ENCODE assay signal across 1 cellular context in the genomic region with DNA sequence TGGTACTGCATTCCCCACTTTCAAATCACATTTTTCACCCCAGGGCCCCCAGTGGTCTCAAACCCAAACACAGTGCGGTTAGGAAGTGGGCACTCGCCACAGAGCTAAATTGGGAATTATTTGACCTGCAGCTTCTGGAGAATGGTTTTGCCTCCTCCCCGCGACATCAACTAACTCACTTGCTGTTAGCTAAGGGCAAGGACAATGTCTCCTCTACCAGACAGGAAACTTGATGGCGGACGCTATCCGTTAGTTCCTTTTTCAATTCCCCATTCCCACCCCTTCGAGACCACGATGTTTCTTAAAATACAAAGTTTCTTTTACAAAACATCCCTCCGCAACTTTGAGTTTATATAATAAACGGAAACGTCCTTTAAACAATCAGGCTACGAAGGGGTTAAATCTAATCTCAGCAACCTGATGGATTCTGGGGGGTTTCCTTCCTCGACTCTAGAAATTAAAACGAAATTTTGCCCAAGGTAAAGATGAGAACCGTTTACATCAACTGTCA.
TF ChIP-seq lines count a peak whose summit lies in the region.

No MANE protein-coding gene starts in this region.

TF ChIP-seq in liver, 16 proteins besides CTCF, POLR2A, EP300 and RAD21 (continued from another document):
- TF ChIP-seq, protein P1, sequence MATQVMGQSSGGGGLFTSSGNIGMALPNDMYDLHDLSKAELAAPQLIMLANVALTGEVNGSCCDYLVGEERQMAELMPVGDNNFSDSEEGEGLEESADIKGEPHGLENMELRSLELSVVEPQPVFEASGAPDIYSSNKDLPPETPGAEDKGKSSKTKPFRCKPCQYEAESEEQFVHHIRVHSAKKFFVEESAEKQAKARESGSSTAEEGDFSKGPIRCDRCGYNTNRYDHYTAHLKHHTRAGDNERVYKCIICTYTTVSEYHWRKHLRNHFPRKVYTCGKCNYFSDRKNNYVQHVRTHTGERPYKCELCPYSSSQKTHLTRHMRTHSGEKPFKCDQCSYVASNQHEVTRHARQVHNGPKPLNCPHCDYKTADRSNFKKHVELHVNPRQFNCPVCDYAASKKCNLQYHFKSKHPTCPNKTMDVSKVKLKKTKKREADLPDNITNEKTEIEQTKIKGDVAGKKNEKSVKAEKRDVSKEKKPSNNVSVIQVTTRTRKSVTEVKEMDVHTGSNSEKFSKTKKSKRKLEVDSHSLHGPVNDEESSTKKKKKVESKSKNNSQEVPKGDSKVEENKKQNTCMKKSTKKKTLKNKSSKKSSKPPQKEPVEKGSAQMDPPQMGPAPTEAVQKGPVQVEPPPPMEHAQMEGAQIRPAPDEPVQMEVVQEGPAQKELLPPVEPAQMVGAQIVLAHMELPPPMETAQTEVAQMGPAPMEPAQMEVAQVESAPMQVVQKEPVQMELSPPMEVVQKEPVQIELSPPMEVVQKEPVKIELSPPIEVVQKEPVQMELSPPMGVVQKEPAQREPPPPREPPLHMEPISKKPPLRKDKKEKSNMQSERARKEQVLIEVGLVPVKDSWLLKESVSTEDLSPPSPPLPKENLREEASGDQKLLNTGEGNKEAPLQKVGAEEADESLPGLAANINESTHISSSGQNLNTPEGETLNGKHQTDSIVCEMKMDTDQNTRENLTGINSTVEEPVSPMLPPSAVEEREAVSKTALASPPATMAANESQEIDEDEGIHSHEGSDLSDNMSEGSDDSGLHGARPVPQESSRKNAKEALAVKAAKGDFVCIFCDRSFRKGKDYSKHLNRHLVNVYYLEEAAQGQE (IDR thresholded peaks at IDR 0.05), result no peak
- TF ChIP-seq FOXA2 (IDR thresholded peaks at IDR 0.05) (no peak), HNF4G (IDR thresholded peaks at IDR 0.05) (no peak), HNF4A (conservative IDR thresholded peaks at IDR 0.05) (no peak), FOXA1 (IDR thresholded peaks at IDR 0.05) (no peak)
